Comparison of ENCODE assay signal across 16 cellular contexts in the genomic region with DNA sequence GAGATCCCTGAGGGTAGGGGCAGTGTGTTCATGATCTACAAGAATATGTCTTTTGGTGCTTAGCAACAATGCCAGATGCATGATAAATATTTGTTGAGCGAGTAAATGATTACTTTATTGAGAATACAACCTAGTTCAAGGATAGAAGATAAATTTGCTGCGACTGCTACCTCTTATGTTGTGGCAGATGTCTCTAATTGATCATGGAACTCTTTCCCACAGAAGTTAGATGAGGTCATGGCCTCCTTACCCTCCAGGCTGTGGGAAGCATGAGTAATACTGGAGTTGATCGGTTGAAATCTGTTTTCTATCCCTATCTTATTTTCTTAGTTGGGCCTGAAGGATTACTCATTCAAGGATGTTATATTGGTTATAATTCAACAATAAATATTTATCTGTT.
DNase-seq lines count a peak whose midpoint lies in the region; ATAC-seq and TF ChIP-seq lines count a peak whose summit lies in the region.
"Had no signal": no experiment of that assay in that cellular context is flagged by ENCODE, and none has a peak within 500 bp of the region (broad histone marks: within the 10 kb centered on the region; RNA-seq: fewer than 3 reads in every experiment).

No MANE protein-coding gene starts in this region.

- peaks cover 51% of the 10 kb centered on the region for H3K4me1 ChIP-seq in GM23248 (ENCODE audit: insufficient read depth)
- peaks cover 39% of the 10 kb centered on the region for H3K4me1 ChIP-seq in PC-3 (ENCODE audit: insufficient read depth, low read length)

- H3K27ac Mint-ChIP-seq in mesothelial cell of epicardium = no peak overlapping the region

- H3K27ac ChIP-seq in GM23248 = peak overlapping the region; percentile 34
- H3K27ac ChIP-seq in PC-3 (ENCODE audit: low read length) = peak overlapping the region; percentile 88
- H3K27ac ChIP-seq: SJSA1, suprapubic skin had no signal

- TF ChIP-seq CTCF in PC-3 (conservative IDR thresholded peaks at IDR 0.05; ENCODE audit: low read depth, low read length) = no peak
- TF ChIP-seq CTCF in mesothelial cell of epicardium (IDR thresholded peaks at IDR 0.05; ENCODE audit: unreplicated experiment) = no peak

- H3K27me3 ChIP-seq in GM23248 (replicated peaks; ENCODE audit: insufficient read depth) (no peaks in the 10 kb centered on the region), PC-3 (ENCODE audit: low read length) (no peaks in the 10 kb centered on the region)
- H3K27me3 ChIP-seq: SJSA1, suprapubic skin had no signal

- H3K9me2 ChIP-seq in GM23248 (ENCODE audit: insufficient read depth) = no peaks in the 10 kb centered on the region
- no peaks in the 10 kb centered on the region for H3K9me2 ChIP-seq in PC-3 (replicated peaks; ENCODE audit: low read length)

- H3K4me3 ChIP-seq in GM23248 = no peak overlapping the region
- no peak overlapping the region for H3K4me3 ChIP-seq in PC-3 (ENCODE audit: low read length)
- H3K4me3 ChIP-seq: GM12878, SJSA1, suprapubic skin had no signal

- peaks cover 15% of the 10 kb centered on the region for H3K4me1 Mint-ChIP-seq in mesothelial cell of epicardium

- intact Hi-C loops in PC-3 (cut with micrococcal nuclease) = no loop called here

- H3K9me3 ChIP-seq in GM23248 (ENCODE audit: low read depth) = no peaks in the 10 kb centered on the region
- no peaks in the 10 kb centered on the region for H3K9me3 ChIP-seq in PC-3 (ENCODE audit: low read length)
- H3K9me3 ChIP-seq: SJSA1, suprapubic skin had no signal

- peaks cover 3% of the 10 kb centered on the region for H3K9me3 Mint-ChIP-seq in mesothelial cell of epicardium

- CTCF ChIA-PET in PC-3 (lab: Charles Lee) = no interaction called here

- H3F3A ChIP-seq in GM23248 (ENCODE audit: insufficient read depth) = peaks cover 41% of the 10 kb centered on the region
- H3F3A ChIP-seq in PC-3 (ENCODE audit: low read length, unreplicated experiment) = peaks cover 3% of the 10 kb centered on the region

- DNase-seq in AG08395 (ENCODE audit: low spot score) (peak; percentile 72), GM23248 (peak; percentile 66), PC-3 (peak; percentile 51), fibroblast of peridontal ligament (ENCODE audit: extremely low read depth) (peak; percentile 79), mesothelial cell of epicardium (ENCODE audit: low spot score in 2 of 2, unreplicated experiment in 2 of 2) (no peak), NCI-H82 (lab: John Stamatoyannopoulos, UW) (no peak), activated gamma-delta T cell treated with Interleukin-2 at 50 U/mL for 16 hours (no peak)
- DNase-seq: activated naive CD4-positive, alpha-beta T cell; effector CD8-positive, alpha-beta T cell; kidney; posterior cingulate gyrus had no signal

- no peaks in the 10 kb centered on the region for H3K79me2 ChIP-seq in GM23248 (ENCODE audit: insufficient read depth)
- H3K79me2 ChIP-seq in PC-3 (ENCODE audit: low read length) = no peaks in the 10 kb centered on the region

- H4K20me1 ChIP-seq in GM23248 (ENCODE audit: insufficient read depth) = no peaks in the 10 kb centered on the region
- H4K20me1 ChIP-seq in PC-3 (ENCODE audit: low read length) = no peaks in the 10 kb centered on the region

- no peak overlapping the region for H3K4me3 Mint-ChIP-seq in mesothelial cell of epicardium
- H3K4me3 Mint-ChIP-seq: brain had no signal

- H3K4me2 ChIP-seq in GM23248 (ENCODE audit: unreplicated experiment) = peak overlapping the region; percentile 2
- no peak overlapping the region for H3K4me2 ChIP-seq in PC-3 (ENCODE audit: low read length)

- no TSS peak for BruUV-seq in PC-3 (replicated peaks; lab: Mats Ljungman, UMichigan)

- H3K27me3 Mint-ChIP-seq in mesothelial cell of epicardium (ENCODE audit: low read depth) = peaks cover 9% of the 10 kb centered on the region
- H3K27me3 Mint-ChIP-seq: brain had no signal

- WGBS in GM23248 (ENCODE audit: low coverage in 1 of 2, low lambda C conversion rate in 2 of 2, missing lambda C conversion rate in 2 of 2), 2 experiments = 10 to 13% methylated on average over 3 of the region's 3 CpGs

- ATAC-seq in PC-3 = no peak
- ATAC-seq in HG02973 (IDR thresholded peaks at IDR 0.05; ENCODE audit: unreplicated experiment) = no peak

- H3K36me3 ChIP-seq in GM23248 (ENCODE audit: low read depth) (no peaks in the 10 kb centered on the region), PC-3 (ENCODE audit: low read depth, low read length) (no peaks in the 10 kb centered on the region)
- H3K36me3 ChIP-seq: SJSA1, suprapubic skin had no signal

- no peaks in the 10 kb centered on the region for H3K36me3 Mint-ChIP-seq in mesothelial cell of epicardium
- H3K36me3 Mint-ChIP-seq: brain had no signal

- no peak overlapping the region for H3K9ac ChIP-seq in GM23248
- peak overlapping the region; percentile 57; the same call in 1 of the 2 replicates for H3K9ac ChIP-seq in PC-3 (ENCODE audit: low read length)

- no peak overlapping the region for H2AFZ ChIP-seq in GM23248
- no peak overlapping the region for H2AFZ ChIP-seq in PC-3 (ENCODE audit: low read length)

- POLR2A ChIA-PET in PC-3 (lab: Charles Lee; ENCODE audit: unreplicated experiment) = no interaction called here

- in situ Hi-C loops in GM23248 (cut with MboI) = no loop called here

Comparison
In these comparisons a context has a peak if more than half of its experiments do, and no peak if none do; other contexts are left out.
1. DNase-seq: peak in AG08395 (single experiment), GM23248 (single experiment), PC-3 (single experiment) and fibroblast of peridontal ligament (single experiment); none in mesothelial cell of epicardium (0 of 2), NCI-H82 (single experiment) and activated gamma-delta T cell treated with Interleukin-2 at 50 U/mL for 16 hours (single experiment).